In the genomic region with DNA sequence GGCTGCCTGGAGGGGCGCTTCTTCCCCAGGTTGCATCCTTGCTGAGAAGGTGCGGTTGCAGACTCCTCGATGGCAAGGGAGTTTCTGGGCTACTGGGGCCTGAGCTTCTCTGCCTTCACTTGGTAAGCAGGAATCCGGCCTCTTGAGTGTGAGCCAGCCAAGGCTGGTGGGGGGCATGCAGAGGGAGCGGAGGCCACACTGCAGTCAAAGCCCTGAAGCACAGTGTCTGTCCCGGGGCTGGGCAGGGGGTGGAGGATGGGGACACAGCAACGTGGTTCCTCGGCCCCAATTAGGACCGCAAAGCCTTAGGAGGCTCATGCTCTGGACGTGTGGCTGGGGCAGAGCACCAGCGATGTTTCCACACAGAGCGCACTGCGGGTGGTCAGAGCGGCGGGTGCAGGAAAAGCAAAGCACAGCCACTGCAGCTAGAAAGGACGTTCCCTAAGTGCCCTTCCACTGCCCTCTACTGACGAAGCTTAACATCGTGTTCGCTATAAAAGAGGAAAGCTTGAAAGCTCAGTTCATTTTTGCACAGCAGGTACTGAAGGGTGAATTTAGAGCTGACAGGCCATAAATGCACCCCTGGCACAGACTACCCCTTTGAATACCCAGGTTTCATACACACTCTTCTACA, we compare ENCODE assay signal across 14 cellular contexts.
DNase-seq lines count a peak whose midpoint lies in the region; FAIRE-seq and TF ChIP-seq lines count a peak whose summit lies in the region.
"Had no signal": no experiment of that assay in that cellular context is flagged by ENCODE, and none has a peak within 500 bp of the region (broad histone marks: within the 10 kb centered on the region; RNA-seq: fewer than 3 reads in every experiment).

No MANE protein-coding gene starts in this region.

- H4K20me1 ChIP-seq in keratinocyte (ENCODE audit: control insufficient read depth, extremely low read depth, insufficient read depth, low read length) = no peaks in the 10 kb centered on the region

- WGBS in adrenal gland, 4 donors = 78 to 89% (median 84%) methylated on average over 18 to 19 of the region's 19 CpGs

- H3K9ac ChIP-seq in keratinocyte (ENCODE audit: control insufficient read depth, extremely low read depth, insufficient read depth, low read length) = no peak overlapping the region

- peaks cover 12% of the 10 kb centered on the region for H3K27me3 ChIP-seq in keratinocyte (ENCODE audit: control insufficient read depth, extremely low read depth, insufficient read depth, low read length)
- H3K27me3 ChIP-seq in adrenal gland = no peaks in the 10 kb centered on the region
- H3K27me3 ChIP-seq: ovary had no signal

- TF ChIP-seq CTCF in keratinocyte (optimal IDR thresholded peaks at IDR 0.05 in 1 of 3, IDR thresholded peaks at IDR 0.05 in 1 of 3, conservative IDR thresholded peaks at IDR 0.05 in 1 of 3; ENCODE audit: extremely low read depth in 1 of 3, insufficient read depth in 2 of 3, low read length in 3 of 3) (peak in 2 of 3 experiments; percentile 18 to 42), adrenal gland (IDR thresholded peaks at IDR 0.05) (no peak)

- intact Hi-C loops in adrenal gland (cut with DNase I) = no loop called here

- dilution Hi-C loops in keratinocyte (cut with MboI; ENCODE audit: extremely low pct_ligation_motif_present, low sequenced_read_pairs) = no loop called here

- H2AFZ ChIP-seq in keratinocyte (ENCODE audit: control insufficient read depth, low read length) = no peak overlapping the region

- H3K36me3 ChIP-seq in keratinocyte (ENCODE audit: control insufficient read depth in 2 of 2, extremely low read depth in 1 of 2, insufficient read depth in 2 of 2, low read length in 2 of 2) (no peaks in the 10 kb centered on the region), adrenal gland (replicated peaks in 1 of 2) (no peaks in the 10 kb centered on the region)
- H3K36me3 ChIP-seq: left lung, ovary, suprapubic skin had no signal

- H3K4me3 ChIP-seq in keratinocyte (ENCODE audit: control insufficient read depth in 2 of 3, extremely low read depth in 1 of 3, insufficient read depth in 2 of 3, low read depth in 1 of 3, low read length in 3 of 3) (no peak overlapping the region), adrenal gland (no peak overlapping the region)
- H3K4me3 ChIP-seq: left lung, ovary, suprapubic skin had no signal

- no peak for TF ChIP-seq EP300 in Ishikawa (IDR thresholded peaks at IDR 0.05; ENCODE audit: borderline replicate concordance)

- TF ChIP-seq POLR2A in adrenal gland (IDR thresholded peaks at IDR 0.05) = no peak

- peak; percentile 34; the same call in 1 of the 2 replicates for TF ChIP-seq RAD21 in Ishikawa (IDR thresholded peaks at IDR 0.05; ENCODE audit: low read depth)

- FAIRE-seq in keratinocyte (lab: Jason Lieb, UNC) = no peak
- FAIRE-seq: TTC549 had no signal

- H3K9me1 ChIP-seq in keratinocyte (ENCODE audit: control insufficient read depth, extremely low read depth, insufficient read depth, low read length) = no peaks in the 10 kb centered on the region

- H3K4me1 ChIP-seq in keratinocyte (ENCODE audit: control insufficient read depth, extremely low read depth, insufficient read depth, low read length) (no peaks in the 10 kb centered on the region), adrenal gland (replicated peaks in 1 of 2) (no peaks in the 10 kb centered on the region)
- H3K4me1 ChIP-seq: left lung, suprapubic skin had no signal

- peak; percentile 11 for DNase-seq in NCI-H1694 (lab: John Stamatoyannopoulos, UW)
- DNase-seq in NCI-H1694 treated with DMSO at 0.1 percent for 48 hours (lab: John Stamatoyannopoulos, UW) = no peak
- peak; percentile 77 for DNase-seq in RPMI8226
- no peak for DNase-seq in keratinocyte (ENCODE audit: low read depth, low spot score)
- DNase-seq in adrenal gland = no peak
- no peak for DNase-seq in COLO829 (ENCODE audit: low spot score)
- no peak for DNase-seq in stimulated activated CD4-positive, alpha-beta T cell treated with anti-CD3 and anti-CD28 coated beads, Interleukin-4, amount 100 ng/mL, for 4 hours
- DNase-seq: central memory CD4-positive, alpha-beta T cell; NCI-H446 treated with DMSO at 0.1 percent for 48 hours; ovary had no signal

- H3K9me3 ChIP-seq in keratinocyte (ENCODE audit: control insufficient read depth, low read depth, low read length) (no peaks in the 10 kb centered on the region), adrenal gland (replicated peaks in 1 of 3) (no peaks in the 10 kb centered on the region)
- H3K9me3 ChIP-seq: left lung, ovary, suprapubic skin had no signal

- H3K27ac ChIP-seq in keratinocyte (ENCODE audit: control insufficient read depth, insufficient read depth, low read length) = no peak overlapping the region
- H3K27ac ChIP-seq in adrenal gland = no peak overlapping the region
- H3K27ac ChIP-seq: left lung, ovary, suprapubic skin had no signal

- H3K79me2 ChIP-seq in keratinocyte (ENCODE audit: control insufficient read depth, insufficient read depth, low read length) = no peaks in the 10 kb centered on the region

- no peak overlapping the region for H3K4me2 ChIP-seq in keratinocyte (ENCODE audit: control insufficient read depth, extremely low read depth, insufficient read depth, low read depth, low read length)

TF ChIP-seq in Ishikawa, 13 proteins besides CTCF, POLR2A, EP300 and RAD21:
- TF ChIP-seq, protein P1, sequence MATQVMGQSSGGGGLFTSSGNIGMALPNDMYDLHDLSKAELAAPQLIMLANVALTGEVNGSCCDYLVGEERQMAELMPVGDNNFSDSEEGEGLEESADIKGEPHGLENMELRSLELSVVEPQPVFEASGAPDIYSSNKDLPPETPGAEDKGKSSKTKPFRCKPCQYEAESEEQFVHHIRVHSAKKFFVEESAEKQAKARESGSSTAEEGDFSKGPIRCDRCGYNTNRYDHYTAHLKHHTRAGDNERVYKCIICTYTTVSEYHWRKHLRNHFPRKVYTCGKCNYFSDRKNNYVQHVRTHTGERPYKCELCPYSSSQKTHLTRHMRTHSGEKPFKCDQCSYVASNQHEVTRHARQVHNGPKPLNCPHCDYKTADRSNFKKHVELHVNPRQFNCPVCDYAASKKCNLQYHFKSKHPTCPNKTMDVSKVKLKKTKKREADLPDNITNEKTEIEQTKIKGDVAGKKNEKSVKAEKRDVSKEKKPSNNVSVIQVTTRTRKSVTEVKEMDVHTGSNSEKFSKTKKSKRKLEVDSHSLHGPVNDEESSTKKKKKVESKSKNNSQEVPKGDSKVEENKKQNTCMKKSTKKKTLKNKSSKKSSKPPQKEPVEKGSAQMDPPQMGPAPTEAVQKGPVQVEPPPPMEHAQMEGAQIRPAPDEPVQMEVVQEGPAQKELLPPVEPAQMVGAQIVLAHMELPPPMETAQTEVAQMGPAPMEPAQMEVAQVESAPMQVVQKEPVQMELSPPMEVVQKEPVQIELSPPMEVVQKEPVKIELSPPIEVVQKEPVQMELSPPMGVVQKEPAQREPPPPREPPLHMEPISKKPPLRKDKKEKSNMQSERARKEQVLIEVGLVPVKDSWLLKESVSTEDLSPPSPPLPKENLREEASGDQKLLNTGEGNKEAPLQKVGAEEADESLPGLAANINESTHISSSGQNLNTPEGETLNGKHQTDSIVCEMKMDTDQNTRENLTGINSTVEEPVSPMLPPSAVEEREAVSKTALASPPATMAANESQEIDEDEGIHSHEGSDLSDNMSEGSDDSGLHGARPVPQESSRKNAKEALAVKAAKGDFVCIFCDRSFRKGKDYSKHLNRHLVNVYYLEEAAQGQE (IDR thresholded peaks at IDR 0.05; ENCODE audit: low read depth) = no peak
- TF ChIP-seq FOXM1 (IDR thresholded peaks at IDR 0.05; ENCODE audit: borderline replicate concordance, low read depth) = no peak
- TF ChIP-seq NFIC (IDR thresholded peaks at IDR 0.05) = no peak
- no peak for TF ChIP-seq TAF1 (IDR thresholded peaks at IDR 0.05; ENCODE audit: low read depth)
- TF ChIP-seq TCF12 (IDR thresholded peaks at IDR 0.05; ENCODE audit: low read depth) = no peak
- no peak for TF ChIP-seq CREB1 (IDR thresholded peaks at IDR 0.05; ENCODE audit: low read depth)
- TF ChIP-seq ZBTB7A (IDR thresholded peaks at IDR 0.05; ENCODE audit: low read depth) = no peak
- no peak for TF ChIP-seq EGR1 (IDR thresholded peaks at IDR 0.05)
- no peak for TF ChIP-seq YY1 (IDR thresholded peaks at IDR 0.05; ENCODE audit: low read depth)
- TF ChIP-seq TEAD4 (IDR thresholded peaks at IDR 0.05) = no peak
- TF ChIP-seq USF1 (IDR thresholded peaks at IDR 0.05) = no peak
- no peak for TF ChIP-seq MAX (IDR thresholded peaks at IDR 0.05)
- no peak for TF ChIP-seq CEBPB (IDR thresholded peaks at IDR 0.05)

Comparison
In these comparisons a context has a peak if more than half of its experiments do, and no peak if none do; other contexts are left out.
1. DNase-seq: peak in NCI-H1694 (single experiment) and RPMI8226 (single experiment); none in NCI-H1694 treated with DMSO at 0.1 percent for 48 hours (single experiment), keratinocyte (single experiment), adrenal gland (0 of 7), COLO829 (single experiment) and stimulated activated CD4-positive, alpha-beta T cell treated with anti-CD3 and anti-CD28 coated beads, Interleukin-4, amount 100 ng/mL, for 4 hours (0 of 2).
2. CTCF ChIP-seq: peak in keratinocyte (2 of 3); none in adrenal gland (0 of 6).